Comparison of ENCODE assay signal across 11 cellular contexts in the genomic region with DNA sequence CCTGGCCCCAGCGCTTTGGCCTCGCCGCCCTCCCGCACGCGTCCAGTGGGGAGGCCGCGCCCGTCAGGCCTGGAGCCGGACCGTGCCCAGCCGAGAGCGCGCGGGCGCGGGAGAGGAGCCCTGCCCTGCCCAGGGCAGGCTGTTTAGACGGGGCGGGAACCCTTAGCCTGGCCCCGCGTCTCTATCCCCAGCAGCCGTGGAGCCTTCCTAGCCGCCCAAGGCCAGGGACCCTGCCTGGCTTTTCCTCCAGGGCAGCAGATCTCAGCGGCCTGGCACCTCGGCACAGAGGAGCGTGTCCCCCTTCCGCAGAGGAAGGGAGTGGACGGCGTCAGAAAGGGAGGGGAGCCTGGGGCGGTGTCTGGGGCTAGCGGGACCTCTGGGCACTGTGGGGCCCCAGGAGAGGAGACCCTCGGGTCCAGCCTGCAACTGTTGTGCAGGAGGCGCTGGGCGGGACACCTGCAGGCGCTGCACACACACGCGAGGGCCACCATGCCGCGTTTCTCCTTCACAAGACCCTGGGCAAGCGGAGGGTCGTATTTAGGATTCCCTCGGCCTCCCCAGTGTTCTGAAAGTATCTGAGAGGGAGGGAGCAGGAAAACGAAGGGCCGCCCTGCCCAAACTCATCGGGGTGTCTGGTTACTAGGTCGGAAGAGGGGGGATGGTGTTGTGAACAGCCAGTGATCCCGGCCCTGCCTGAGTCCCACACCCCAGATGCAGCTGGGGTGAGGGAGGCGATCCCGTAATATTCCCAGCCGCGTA. TPM values are rescaled to one million over a fixed set of nuclear protein-coding genes. Genes with fewer than 3 reads are reported as not detected.
DNase-seq lines count a peak whose midpoint lies in the region; ATAC-seq and TF ChIP-seq lines count a peak whose summit lies in the region.
"Had no signal": no experiment of that assay in that cellular context is flagged by ENCODE, and none has a peak within 500 bp of the region (broad histone marks: within the 10 kb centered on the region; RNA-seq: fewer than 3 reads in every experiment).

No MANE protein-coding gene starts in this region.

- TF ChIP-seq CTCF in AG10803 (conservative IDR thresholded peaks at IDR 0.05; ENCODE audit: low read length): no peak
- no peak for TF ChIP-seq CTCF in HFF-Myc (IDR thresholded peaks at IDR 0.05; ENCODE audit: low read depth, low read length, missing control alignments)
- TF ChIP-seq CTCF in esophagus muscularis mucosa (IDR thresholded peaks at IDR 0.05): no peak
- no peak for TF ChIP-seq CTCF in neural progenitor cell (IDR thresholded peaks at IDR 0.05)

- WGBS in esophagus muscularis mucosa: 8% methylated on average over 33 of the region's 51 CpGs

- peak overlapping the region; percentile 67 for H3K4me3 Mint-ChIP-seq in neural progenitor cell
- H3K4me3 Mint-ChIP-seq: HFFc6 had no signal

- no peak for TF ChIP-seq POLR2A in esophagus muscularis mucosa (IDR thresholded peaks at IDR 0.05; ENCODE audit: low read depth)

- H3K27me3 ChIP-seq in esophagus muscularis mucosa: peaks cover 22 to 99% (median 64%) of the 10 kb centered on the region in 4 donors
- peaks cover 100% of the 10 kb centered on the region for H3K27me3 ChIP-seq in neural progenitor cell

- H3K4me2 ChIP-seq in neural progenitor cell: peak overlapping the region; percentile 93

- H3K9me3 ChIP-seq in esophagus muscularis mucosa (no peaks in the 10 kb centered on the region), neural progenitor cell (ENCODE audit: low read depth) (no peaks in the 10 kb centered on the region)

- peak overlapping the region; percentile 13 for H2AFZ ChIP-seq in neural progenitor cell (replicated peaks)

- H3K9ac ChIP-seq in neural progenitor cell: no peak overlapping the region

- intact Hi-C loops in esophagus muscularis mucosa (cut with DNase I): loop anchor here (10.0 kb wide), 1 partner anchor 66 kb away; the partner anchor contains the start of gene RPTOR

- H3K27ac ChIP-seq in esophagus muscularis mucosa (replicated peaks in 1 of 4): no peak overlapping the region
- no peak overlapping the region for H3K27ac ChIP-seq in neural progenitor cell

- H3K27ac Mint-ChIP-seq in neural progenitor cell: no peak overlapping the region
- H3K27ac Mint-ChIP-seq: HFFc6 had no signal

- no peak for TF ChIP-seq EP300 in esophagus muscularis mucosa (IDR thresholded peaks at IDR 0.05)

- peaks cover 13% of the 10 kb centered on the region for H3F3A ChIP-seq in neural progenitor cell (ENCODE audit: low read depth)

- H3K4me1 ChIP-seq in esophagus muscularis mucosa: peaks cover 42 to 54% (median 51%) of the 10 kb centered on the region in 4 donors
- peaks cover 30% of the 10 kb centered on the region for H3K4me1 ChIP-seq in neural progenitor cell

- H3K36me3 ChIP-seq in esophagus muscularis mucosa (no peaks in the 10 kb centered on the region), neural progenitor cell (no peaks in the 10 kb centered on the region)

- H3K4me3 ChIP-seq in AG10803 (ENCODE audit: low read length): peak overlapping the region; percentile 9; the same call in 1 of the 2 replicates
- H3K4me3 ChIP-seq in HFF-Myc (replicated peaks; ENCODE audit: low read depth, low read length): 0 out of 2 replicates have a peak overlapping the region, but pooled peaks have one; percentile 15
- peak overlapping the region; percentile 49 to 59 (median 52) for H3K4me3 ChIP-seq in esophagus muscularis mucosa
- H3K4me3 ChIP-seq in neural progenitor cell: peak overlapping the region; percentile 54

- peaks cover 51% of the 10 kb centered on the region for H3K27me3 Mint-ChIP-seq in neural progenitor cell (ENCODE audit: insufficient read depth, low read depth)

- no peak for DNase-seq in AG10803 (ENCODE audit: low read depth)
- no peak for DNase-seq in HFF-Myc (ENCODE audit: extremely low read depth, low read depth)
- DNase-seq in esophagus muscularis mucosa (ENCODE audit: extremely low spot score): no peak
- DNase-seq in neural progenitor cell (ENCODE audit: low spot score): peak; percentile 53
- no peak for DNase-seq in cerebellum (ENCODE audit: low spot score)
- no peak for DNase-seq in G401 (ENCODE audit: low spot score)
- DNase-seq in T-helper 9 cell: no peak
- DNase-seq: DND-41, HFFc6 had no signal

- no peaks in the 10 kb centered on the region for H3K9me3 Mint-ChIP-seq in neural progenitor cell
- H3K9me3 Mint-ChIP-seq: HFFc6 had no signal

- in situ Hi-C loops in G401 (cut with HindIII; ENCODE audit: low sequenced_read_pairs): no loop called here

- H3K4me1 Mint-ChIP-seq in neural progenitor cell: peaks cover 18% of the 10 kb centered on the region

- no peaks in the 10 kb centered on the region for H3K79me2 ChIP-seq in neural progenitor cell (ENCODE audit: low read depth)

- H4K20me1 ChIP-seq in neural progenitor cell (ENCODE audit: low read depth): peaks cover 48% of the 10 kb centered on the region

- H3K36me3 Mint-ChIP-seq in neural progenitor cell: no peaks in the 10 kb centered on the region

- no peak for ATAC-seq in HG03139 (IDR thresholded peaks at IDR 0.05; ENCODE audit: unreplicated experiment)

RNA-seq across cellular contexts. Expression of gene NPTX1, which starts 2.3 kb away (rescaled TPM):
- total RNA-seq in esophagus muscularis mucosa (1 to 10 TPM in 3 of 4 donors, under 1 TPM in 1; 0.42 to 5.5 (median 4.1) TPM), neural progenitor cell (ENCODE audit: low replicate concordance) (2.6 and 3.8 TPM in 2 replicates), cerebellum (17.9 TPM)
- total RNA-seq in G401 (2014; rRNA removed; shearing (Covaris generic)): 0.07 and 0.12 TPM in 2 replicates
- total RNA-seq: kidney epithelial cell had no signal
